ENCODE assay signal across 1 cellular context in genomic region chr6:116060572-116061283, GRCh38.
TF ChIP-seq lines count a peak whose summit lies in the region.

Gene FRK, minus strand, starts transcription at chr6:116060891. Its CDS starts 580 bp downstream, at chr6:116060311.

TF ChIP-seq in HepG2, 621 proteins besides CTCF, POLR2A, EP300 and RAD21 (continued from another document and continues in another):
- no peak for TF ChIP-seq REL (CRISPR knock-in tag; conservative IDR thresholded peaks at IDR 0.05)
- TF ChIP-seq ZNF30 (CRISPR knock-in tag; IDR thresholded peaks at IDR 0.05) = no peak
- TF ChIP-seq TCF12 (IDR thresholded peaks at IDR 0.05) = no peak
- 0 out of 2 replicates have a peak, but pooled peaks have one; percentile 58 for TF ChIP-seq TCF12 (CRISPR knock-in tag; IDR thresholded peaks at IDR 0.05)
- TF ChIP-seq SIN3A (IDR thresholded peaks at IDR 0.05; ENCODE audit: borderline replicate concordance, low read depth, low read length) = peak; percentile 90; the same call in 1 of the 2 replicates
- no peak for TF ChIP-seq ZNF646 (CRISPR knock-in tag; IDR thresholded peaks at IDR 0.05)
- TF ChIP-seq ZSCAN9 (CRISPR knock-in tag; IDR thresholded peaks at IDR 0.05; ENCODE audit: borderline replicate concordance) = peak; percentile 70
- TF ChIP-seq JARID2 (CRISPR knock-in tag; IDR thresholded peaks at IDR 0.05; ENCODE audit: insufficient replicate concordance) = no peak
- no peak for TF ChIP-seq HOXA7 (CRISPR knock-in tag; IDR thresholded peaks at IDR 0.05)
- TF ChIP-seq ZNF691 (CRISPR knock-in tag; IDR thresholded peaks at IDR 0.05; ENCODE audit: borderline replicate concordance, low read depth) = no peak; the same call in 1 of the 2 replicates
- no peak for TF ChIP-seq SRSF4 (IDR thresholded peaks at IDR 0.05; ENCODE audit: low read depth, low read length, poor library complexity, severe bottlenecking)
- no peak for TF ChIP-seq ZNF577 (CRISPR knock-in tag; IDR thresholded peaks at IDR 0.05; ENCODE audit: borderline replicate concordance, low read depth)
- no peak for TF ChIP-seq THAP9 (CRISPR knock-in tag; IDR thresholded peaks at IDR 0.05; ENCODE audit: borderline replicate concordance)
- no peak for TF ChIP-seq HNRNPK (IDR thresholded peaks at IDR 0.05; ENCODE audit: low read depth, low read length, poor library complexity, severe bottlenecking)
- TF ChIP-seq ZNF547 (CRISPR knock-in tag; IDR thresholded peaks at IDR 0.05) = no peak
- no peak for TF ChIP-seq ZMAT3 (CRISPR knock-in tag; conservative IDR thresholded peaks at IDR 0.05)
- no peak for TF ChIP-seq ZNF782 (CRISPR knock-in tag; IDR thresholded peaks at IDR 0.05; ENCODE audit: borderline replicate concordance)
- TF ChIP-seq SNAPC4 (CRISPR knock-in tag; IDR thresholded peaks at IDR 0.05) = no peak
- TF ChIP-seq ZNF230 (CRISPR knock-in tag; IDR thresholded peaks at IDR 0.05) = no peak
- no peak; the same call in 1 of the 2 replicates for TF ChIP-seq ZNF460 (CRISPR knock-in tag; IDR thresholded peaks at IDR 0.05; ENCODE audit: borderline replicate concordance)
- TF ChIP-seq KDM2A (CRISPR knock-in tag; IDR thresholded peaks at IDR 0.05; ENCODE audit: borderline replicate concordance, low read depth) = 0 out of 2 replicates have a peak, but pooled peaks have one; percentile 3
- peak; percentile 20; the same call in 1 of the 2 replicates for TF ChIP-seq NR2C2 (CRISPR knock-in tag; IDR thresholded peaks at IDR 0.05; ENCODE audit: borderline replicate concordance)
- no peak for TF ChIP-seq ZNF451 (CRISPR knock-in tag; IDR thresholded peaks at IDR 0.05)
- no peak for TF ChIP-seq YY1 (IDR thresholded peaks at IDR 0.05; ENCODE audit: insufficient read depth, insufficient replicate concordance, low read depth, low read length)
- no peak for TF ChIP-seq ZBTB3 (CRISPR knock-in tag; IDR thresholded peaks at IDR 0.05; ENCODE audit: borderline replicate concordance, low read depth)
- no peak for TF ChIP-seq MIER2 (CRISPR knock-in tag; IDR thresholded peaks at IDR 0.05)
- TF ChIP-seq ZFP37 (CRISPR knock-in tag; IDR thresholded peaks at IDR 0.05; ENCODE audit: borderline replicate concordance) = no peak
- TF ChIP-seq ZNF850 (CRISPR knock-in tag; conservative IDR thresholded peaks at IDR 0.05) = no peak
- TF ChIP-seq HNRNPH1 (optimal IDR thresholded peaks at IDR 0.05; ENCODE audit: low read depth, low read length) = no peak
- no peak for TF ChIP-seq ZNF3 (CRISPR knock-in tag; IDR thresholded peaks at IDR 0.05)
- TF ChIP-seq ZBTB26 (CRISPR knock-in tag; IDR thresholded peaks at IDR 0.05; ENCODE audit: borderline replicate concordance) = 0 out of 2 replicates have a peak, but pooled peaks have one; percentile 2
- TF ChIP-seq CREM (IDR thresholded peaks at IDR 0.05) = 0 out of 2 replicates have a peak, but pooled peaks have one; percentile 25
- TF ChIP-seq CREM (CRISPR knock-in tag; IDR thresholded peaks at IDR 0.05) = no peak
- no peak for TF ChIP-seq ZNF558 (CRISPR knock-in tag; IDR thresholded peaks at IDR 0.05; ENCODE audit: borderline replicate concordance)
- no peak for TF ChIP-seq ZIK1 (CRISPR knock-in tag; IDR thresholded peaks at IDR 0.05; ENCODE audit: borderline replicate concordance, low read depth)
- TF ChIP-seq ZNF143 (CRISPR knock-in tag; IDR thresholded peaks at IDR 0.05) = no peak
- no peak for TF ChIP-seq ZNF225 (CRISPR knock-in tag; IDR thresholded peaks at IDR 0.05)
- no peak for TF ChIP-seq ZC3H13 (CRISPR knock-in tag; IDR thresholded peaks at IDR 0.05)
- TF ChIP-seq ASH2L (IDR thresholded peaks at IDR 0.05; ENCODE audit: insufficient read length, low read depth, low read length) = peak; percentile 77
- TF ChIP-seq NFKBIZ (CRISPR knock-in tag; IDR thresholded peaks at IDR 0.05) = no peak
- no peak for TF ChIP-seq PHB2 (IDR thresholded peaks at IDR 0.05; ENCODE audit: partially characterized antibody)
- no peak for TF ChIP-seq ZNF484 (CRISPR knock-in tag; IDR thresholded peaks at IDR 0.05; ENCODE audit: borderline replicate concordance, low read depth)
- TF ChIP-seq KLF16 (CRISPR knock-in tag; IDR thresholded peaks at IDR 0.05) = 0 out of 4 replicates have a peak, but pooled peaks of 1 of the 2 experiments have one; percentile 21
- TF ChIP-seq IKZF4 (CRISPR knock-in tag; IDR thresholded peaks at IDR 0.05; ENCODE audit: borderline replicate concordance, low read depth, not compliant biosample characterization) = no peak
- peak; percentile 93 for TF ChIP-seq PRDM10 (CRISPR knock-in tag; IDR thresholded peaks at IDR 0.05; ENCODE audit: low read depth)
- TF ChIP-seq TAF1 (CRISPR knock-in tag; IDR thresholded peaks at IDR 0.05) = peak; percentile 58
